ENCODE assay signal across 23 cellular contexts in the genomic region with DNA sequence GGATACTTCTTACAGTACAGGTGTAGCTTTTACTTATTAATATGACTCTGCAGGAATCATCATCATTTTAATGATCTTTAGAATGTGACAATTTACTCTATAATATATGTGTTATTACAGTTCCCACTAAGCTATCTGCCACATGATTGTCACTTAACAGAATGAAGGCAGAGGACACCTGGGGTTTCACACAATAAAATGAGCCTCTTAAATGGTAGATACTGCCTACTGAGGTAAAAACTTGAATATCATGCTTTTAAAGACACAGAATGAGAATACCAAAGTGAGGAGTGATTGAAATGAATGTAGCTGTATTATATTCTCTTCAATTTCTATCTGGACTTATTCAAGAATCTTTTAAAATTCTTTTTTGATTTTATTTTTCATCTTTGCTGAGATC.
"Had no signal": no experiment of that assay in that cellular context is flagged by ENCODE, and none has a peak within 500 bp of the region (broad histone marks: within the 10 kb centered on the region; RNA-seq: fewer than 3 reads in every experiment).

No MANE protein-coding gene starts in this region.

- DNase-seq: kidney glomerular epithelial cell; left colon; left ventricle myocardium inferior; midbrain; mucosa of descending colon; naive thymus-derived CD4-positive, alpha-beta T cell; nucleus accumbens; pancreas; posterior cingulate gyrus; retina; right cardiac atrium; stimulated activated CD4-positive, alpha-beta T cell treated with anti-CD3 and anti-CD28 coated beads, Interleukin-12 subunit alpha, Interleukin-12 subunit beta, amount 100 ng/mL, for 4 hours; stimulated activated CD4-positive, alpha-beta T cell treated with anti-CD3 and anti-CD28 coated beads, Interleukin-15, amount 100 ng/mL, for 24 hours; stimulated activated CD4-positive, alpha-beta T cell treated with anti-CD3 and anti-CD28 coated beads, Interleukin-4, amount 100 ng/mL, for 24 hours; stimulated activated CD8-positive, alpha-beta memory T cell treated with anti-CD3 and anti-CD28 coated beads, Interleukin-4, amount 100 ng/mL, for 48 hours; stimulated activated naive CD4-positive, alpha-beta T cell treated with Interleukin-2 at 50 U/mL for 16 hours; stimulated activated naive CD8-positive, alpha-beta T cell treated with anti-CD3 and anti-CD28 coated beads, Interleukin-15, amount 100 ng/mL, for 72 hours; substantia nigra; uterus had no signal

- FAIRE-seq: keratinocyte, pancreas had no signal

- ATAC-seq: left colon; mucosa of descending colon; naive thymus-derived CD4-positive, alpha-beta T cell; natural killer cell treated with Interleukin-12 subunit alpha and Interleukin-12 subunit beta and Interleukin-15 and Interleukin-18, amount 100 ng/mL, for 72 hours; pancreas; right cardiac atrium; sciatic nerve; stimulated activated memory B cell treated with anti-CD40 and anti-IgM and Interleukin-4, amounts not matched to agents 10 μg/mL and 1 μg/mL and 100 μg/mL, for 72 hours; stimulated activated naive CD8-positive, alpha-beta T cell treated with anti-CD3 and anti-CD28 coated beads, Interleukin-15, amount 100 ng/mL, for 72 hours had no signal
